1 cellular context compared by ENCODE assay signal in genomic region chr22:49823289-49824045, GRCh38.
TF ChIP-seq lines count a peak whose summit lies in the region.

No MANE protein-coding gene starts in this region.

TF ChIP-seq in K562, 482 proteins besides CTCF, POLR2A, EP300 and RAD21:
- no peak for TF ChIP-seq ARNT (IDR thresholded peaks at IDR 0.05)
- peak; percentile 42; the same call in 1 of the 2 replicates for TF ChIP-seq RBFOX2 (IDR thresholded peaks at IDR 0.05; ENCODE audit: low read depth, low read length)
